Comparison of ENCODE assay signal across 26 cellular contexts in genomic region chr14:58665773-58666500, GRCh38. TPM values are rescaled to one million over a fixed set of nuclear protein-coding genes. Genes with fewer than 3 reads are reported as not detected.
DNase-seq lines count a peak whose midpoint lies in the region; ATAC-seq, FAIRE-seq and TF ChIP-seq lines count a peak whose summit lies in the region.
"Had no signal": no experiment of that assay in that cellular context is flagged by ENCODE, and none has a peak within 500 bp of the region (broad histone marks: within the 10 kb centered on the region; RNA-seq: fewer than 3 reads in every experiment).

No MANE protein-coding gene starts in this region.

- H3K4me2 ChIP-seq in GM12878 (ENCODE audit: control insufficient read depth, insufficient read depth) = no peak overlapping the region
- H3K4me2 ChIP-seq: BLaER1, PC-9 had no signal

- H3K27ac ChIP-seq in GM12878 (ENCODE audit: control insufficient read depth, insufficient read depth) = no peak overlapping the region
- H3K27ac ChIP-seq: 22Rv1, BLaER1, PC-9 had no signal

- ATAC-seq in activated CD4-positive, alpha-beta T cell treated with anti-CD3 and anti-CD28 coated beads for 36 hours = peak; percentile 47
- ATAC-seq in stimulated activated naive CD8-positive, alpha-beta T cell treated with anti-CD3 and anti-CD28 coated beads, Interleukin-15, amount 100 ng/mL, for 72 hours = peak; percentile 69
- ATAC-seq in stimulated activated naive CD8-positive, alpha-beta T cell treated with anti-CD3 and anti-CD28 coated beads, Interleukin-15, Interleukin-2, amounts not matched to agents 100 U/mL and 50 U/mL, for 24 hours = no peak
- ATAC-seq in GM12878 = no peak
- ATAC-seq in GM21515 (IDR thresholded peaks at IDR 0.05; ENCODE audit: unreplicated experiment) = no peak
- ATAC-seq in sciatic nerve = no peak
- ATAC-seq: HCT116 had no signal

- intact Hi-C loops in activated CD4-positive, alpha-beta T cell treated with anti-CD3 and anti-CD28 coated beads for 36 hours (cut with DNase I, micrococcal nuclease) = no loop called here
- intact Hi-C loops in GM12878 (cut with micrococcal nuclease; ENCODE audit: unreplicated experiment) (no loop called here), sciatic nerve (cut with DNase I) (no loop called here)

- no peaks in the 10 kb centered on the region for H3K79me2 ChIP-seq in GM12878 (ENCODE audit: control insufficient read depth, insufficient read depth, low read length)

- no peak overlapping the region for H2AFZ ChIP-seq in GM12878 (ENCODE audit: control insufficient read depth, low read depth, low read length)
- H2AFZ ChIP-seq: PC-9 had no signal

- H3K27me3 ChIP-seq in GM12878 (replicated peaks in 1 of 2; ENCODE audit: control insufficient read depth in 2 of 2, insufficient read depth in 2 of 2, low read length in 1 of 2) = no peaks in the 10 kb centered on the region
- H3K27me3 ChIP-seq: BLaER1 had no signal

- no peak overlapping the region for H3K27ac Mint-ChIP-seq in activated CD4-positive, alpha-beta T cell treated with anti-CD3 and anti-CD28 coated beads for 36 hours
- peak overlapping the region; percentile 3 to 16 for H3K27ac Mint-ChIP-seq in stimulated activated naive CD8-positive, alpha-beta T cell treated with anti-CD3 and anti-CD28 coated beads, Interleukin-15, amount 100 ng/mL, for 72 hours
- H3K27ac Mint-ChIP-seq: CD4-positive, alpha-beta T cell had no signal

- DNase-seq in activated CD4-positive, alpha-beta T cell treated with anti-CD3 and anti-CD28 coated beads for 36 hours = no peak
- no peak for DNase-seq in activated CD4-positive, alpha-beta T cell treated with anti-CD3 and anti-CD28 coated beads for 48 hours
- no peak for DNase-seq in stimulated activated naive CD8-positive, alpha-beta T cell treated with anti-CD3 and anti-CD28 coated beads, Interleukin-15, amount 100 ng/mL, for 72 hours
- no peak for DNase-seq in stimulated activated naive CD8-positive, alpha-beta T cell treated with anti-CD3 and anti-CD28 coated beads, Interleukin-15, Interleukin-2, amounts not matched to agents 100 U/mL and 50 U/mL, for 24 hours
- DNase-seq in GM12878 (ENCODE audit: low read depth, low spot score) (no peak), ureter (ENCODE audit: low spot score) (no peak), sciatic nerve (ENCODE audit: low spot score) (no peak)
- DNase-seq: ACHN; CD4-positive, alpha-beta T cell; COR-L47; DMS 273 treated with DMSO at 0.1 percent for 48 hours; DMS79 treated with DMSO at 0.1 percent for 48 hours; Karpas-422; NCI-H1417; NCI-H1694 treated with DMSO at 0.1 percent for 48 hours; NCI-H2081 treated with DMSO at 0.1 percent for 48 hours; NCI-H2171 treated with DMSO at 0.1 percent for 48 hours; PC-9; RPMI8226; SHP77 had no signal

- no peak overlapping the region for H3K4me3 ChIP-seq in GM12878
- H3K4me3 ChIP-seq: BLaER1, PC-9 had no signal

- H3K9ac ChIP-seq in GM12878 (ENCODE audit: control insufficient read depth, insufficient read depth, low read length) = no peak overlapping the region
- H3K9ac ChIP-seq: BLaER1 had no signal

- H3K36me3 Mint-ChIP-seq in activated CD4-positive, alpha-beta T cell treated with anti-CD3 and anti-CD28 coated beads for 36 hours (ENCODE audit: low read depth) = no peaks in the 10 kb centered on the region

- no TSS peak for BruUV-seq in GM12878 (replicated peaks; lab: Mats Ljungman, UMichigan)

- POLR2A ChIA-PET in activated CD4-positive, alpha-beta T cell treated with anti-CD3 and anti-CD28 coated beads for 36 hours (lab: Charles Lee) = no interaction called here
- POLR2A ChIA-PET in GM12878 (lab: Charles Lee) = no interaction called here

- RAD21 ChIA-PET in GM12878 (lab: Charles Lee; ENCODE audit: unreplicated experiment) = interaction anchor here (1.1 kb wide), 1 partner anchor 129 kb away, joined by 3 read pairs; no protein-coding TSS in a partner anchor

- TF ChIP-seq RAD21 in GM12878 (IDR thresholded peaks at IDR 0.05; ENCODE audit: insufficient read depth, low read depth, low read length) = no peak

- peaks cover 22% of the 10 kb centered on the region for H3K4me1 Mint-ChIP-seq in activated CD4-positive, alpha-beta T cell treated with anti-CD3 and anti-CD28 coated beads for 36 hours
- peaks cover 23% of the 10 kb centered on the region for H3K4me1 Mint-ChIP-seq in stimulated activated naive CD8-positive, alpha-beta T cell treated with anti-CD3 and anti-CD28 coated beads, Interleukin-15, amount 100 ng/mL, for 72 hours

- H3K27me3 Mint-ChIP-seq in activated CD4-positive, alpha-beta T cell treated with anti-CD3 and anti-CD28 coated beads for 36 hours = no peaks in the 10 kb centered on the region
- H3K27me3 Mint-ChIP-seq in stimulated activated naive CD8-positive, alpha-beta T cell treated with anti-CD3 and anti-CD28 coated beads, Interleukin-15, amount 100 ng/mL, for 72 hours = no peaks in the 10 kb centered on the region
- H3K27me3 Mint-ChIP-seq: CD4-positive, alpha-beta T cell had no signal

- SMC1A ChIA-PET in GM12878 (lab: Charles Lee; ENCODE audit: uncharacterized antibody, unreplicated experiment) = interaction anchor here (0.5 to 2.2 kb wide), 6 partner anchors 9 to 151 kb away, joined by 3 to 5 read pairs (median 4); no protein-coding TSS in a partner anchor

- CTCF ChIA-PET in activated CD4-positive, alpha-beta T cell treated with anti-CD3 and anti-CD28 coated beads for 36 hours (lab: Charles Lee) = no interaction called here
- CTCF ChIA-PET in GM12878 (lab: Yijun Ruan, JAX) = interaction anchor here (0.7 to 2.4 kb wide), 2 partner anchors 25 to 34 kb away, joined by 3 to 7 read pairs; no protein-coding TSS in a partner anchor

- in situ Hi-C loops in GM12878 (cut with MboI) = no loop called here

- H3K36me3 ChIP-seq in GM12878 (ENCODE audit: control insufficient read depth in 2 of 2, insufficient read depth in 2 of 2, low read length in 1 of 2) = no peaks in the 10 kb centered on the region
- H3K36me3 ChIP-seq: BLaER1 had no signal

- TF ChIP-seq POLR2A in GM12878 (IDR thresholded peaks at IDR 0.05; ENCODE audit: low read depth, low read length) = no peak

- H3K9me3 Mint-ChIP-seq in activated CD4-positive, alpha-beta T cell treated with anti-CD3 and anti-CD28 coated beads for 36 hours (ENCODE audit: low read depth) = no peaks in the 10 kb centered on the region
- H3K9me3 Mint-ChIP-seq in stimulated activated naive CD8-positive, alpha-beta T cell treated with anti-CD3 and anti-CD28 coated beads, Interleukin-15, amount 100 ng/mL, for 72 hours = no peaks in the 10 kb centered on the region
- H3K9me3 Mint-ChIP-seq: CD4-positive, alpha-beta T cell had no signal

- peak; percentile 27 for FAIRE-seq in GM12878 (lab: Jason Lieb, UNC)
- FAIRE-seq: H1 had no signal

- WGBS in GM12878 (ENCODE audit: insufficient coverage, insufficient replicate concordance, low lambda C conversion rate, missing lambda C conversion rate) = 27% methylated on average over 3 of the region's 3 CpGs

- H4K20me1 ChIP-seq in GM12878 (ENCODE audit: control insufficient read depth, insufficient read depth) = no peaks in the 10 kb centered on the region
- H4K20me1 ChIP-seq: BLaER1 had no signal

- H3K4me1 ChIP-seq in GM12878 (ENCODE audit: control insufficient read depth, insufficient read depth, low read length) = no peaks in the 10 kb centered on the region

- TF ChIP-seq EP300 in GM12878 (IDR thresholded peaks at IDR 0.05; ENCODE audit: borderline replicate concordance in 1 of 2, control insufficient read depth in 1 of 2, low read depth in 2 of 2, low read length in 2 of 2) = no peak

- H3K9me3 ChIP-seq in GM12878 (replicated peaks; ENCODE audit: control insufficient read depth, insufficient read depth, low read length) = no peaks in the 10 kb centered on the region
- H3K9me3 ChIP-seq: BLaER1 had no signal

- no peak for TF ChIP-seq CTCF in GM12878 (IDR thresholded peaks at IDR 0.05 in 2 of 3, conservative IDR thresholded peaks at IDR 0.05 in 1 of 3; ENCODE audit: control insufficient read depth in 2 of 3, extremely low read depth in 1 of 3, insufficient read depth in 1 of 3, low read depth in 3 of 3, low read length in 3 of 3)

- no peak overlapping the region for H3K4me3 Mint-ChIP-seq in activated CD4-positive, alpha-beta T cell treated with anti-CD3 and anti-CD28 coated beads for 36 hours
- H3K4me3 Mint-ChIP-seq in stimulated activated naive CD8-positive, alpha-beta T cell treated with anti-CD3 and anti-CD28 coated beads, Interleukin-15, amount 100 ng/mL, for 72 hours = no peak overlapping the region
- H3K4me3 Mint-ChIP-seq: CD4-positive, alpha-beta T cell had no signal

TF ChIP-seq in GM12878, 131 proteins besides CTCF, POLR2A, EP300 and RAD21 (continues in another document):
- TF ChIP-seq LARP7 (IDR thresholded peaks at IDR 0.05) (no peak), PBX3 (IDR thresholded peaks at IDR 0.05; ENCODE audit: insufficient replicate concordance, low read depth, low read length) (no peak)

RNA-seq across cellular contexts. Expression of gene DACT1, which starts 28.2 kb away (rescaled TPM):
- 1 to 10 TPM; 8.8 to 8.9 TPM for total RNA-seq in activated CD4-positive, alpha-beta T cell treated with anti-CD3 and anti-CD28 coated beads for 36 hours
- total RNA-seq in GM12878 (2013; cell fraction: nucleolus; rRNA removed) = 8.0 and 8.1 TPM in 2 replicates
- 0.87 and 1.1 TPM in 2 replicates for total RNA-seq in GM12878 (2014; rRNA removed)
- 0.69 and 0.76 TPM in 2 replicates for total RNA-seq in GM12878 (2014; rRNA removed; fragmentation: Illumina TruSeq; extraction: Trizol)
- total RNA-seq in GM12878 (2021) = 1.3 TPM in 2 replicates
- not detected for polyA plus RNA-seq in GM12878 (2011; ENCODE audit: low read depth)
- polyA plus RNA-seq in GM12878 (2011; rRNA removed) = 2.3 and 2.9 TPM in 2 replicates
- polyA plus RNA-seq in GM12878 (2011; cell fraction: cytosol; rRNA removed) = 3.7 and 4.5 TPM in 2 replicates
- 3.0 and 3.7 TPM in 2 replicates for polyA plus RNA-seq in GM12878 (2011; cell fraction: nucleus; rRNA removed)
- 0.27 and 0.36 TPM in 2 replicates for polyA plus RNA-seq in GM12878 (2012)
- polyA plus RNA-seq in GM12878 (2014; fragmentation: Illumina TruSeq; extraction: Trizol) = 1.1 and 2.3 TPM in 2 replicates
- under 1 TPM; 0.16 to 0.27 TPM for polyA plus RNA-seq in GM12878 (2014; fragmentation: Nextera tagmentation; extraction: Ambion mirVana)
- 0.90 and 1.1 TPM in 2 replicates for polyA plus RNA-seq in GM12878 (2014; rRNA removed)
- polyA plus RNA-seq in GM12878 (2016; fragmentation: Nextera tagmentation; extraction: Ambion mirVana) = under 1 TPM; 0.13 to 0.29 TPM
- polyA minus RNA-seq in GM12878 (2011; rRNA and poly(A)+ RNA removed) = 5.6 and 6.2 TPM in 2 replicates
- polyA minus RNA-seq in GM12878 (2011; cell fraction: cytosol; rRNA and poly(A)+ RNA removed) = 1.5 and 2.4 TPM in 2 replicates
- polyA minus RNA-seq in GM12878 (2011; cell fraction: nucleus; rRNA and poly(A)+ RNA removed) = 1.7 TPM in 2 replicates
- total RNA-seq in ureter = 13.5 TPM
- 115 TPM for total RNA-seq in sciatic nerve
- total RNA-seq: MCF 10A, PC-9 had no signal

Comparison
In these comparisons a context has a peak if more than half of its experiments do, and no peak if none do; other contexts are left out.
1. ATAC-seq: peak in activated CD4-positive, alpha-beta T cell treated with anti-CD3 and anti-CD28 coated beads for 36 hours (single experiment) and stimulated activated naive CD8-positive, alpha-beta T cell treated with anti-CD3 and anti-CD28 coated beads, Interleukin-15, amount 100 ng/mL, for 72 hours (single experiment); none in stimulated activated naive CD8-positive, alpha-beta T cell treated with anti-CD3 and anti-CD28 coated beads, Interleukin-15, Interleukin-2, amounts not matched to agents 100 U/mL and 50 U/mL, for 24 hours (single experiment), GM12878 (single experiment), GM21515 (single experiment) and sciatic nerve (single experiment).